In the genomic region with DNA sequence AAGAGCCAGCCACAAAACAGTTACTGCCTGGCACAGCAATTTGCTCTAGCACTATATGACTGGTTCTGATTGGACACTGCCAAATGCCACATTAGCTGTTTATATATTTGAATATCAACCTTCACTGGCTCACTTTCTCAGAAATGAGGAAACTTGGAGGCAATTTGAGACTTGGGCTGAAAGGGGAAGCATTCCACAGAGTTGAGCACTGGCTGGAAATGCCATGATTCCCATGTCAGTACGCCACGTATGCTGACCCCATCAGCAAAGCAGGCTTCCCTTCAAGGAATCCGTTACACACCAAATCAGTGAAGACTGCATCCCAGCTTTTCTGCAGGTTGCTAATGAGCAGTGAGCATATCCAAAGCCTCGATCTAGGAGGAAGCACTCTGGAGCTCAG, we compare ENCODE assay signal across 20 cellular contexts. TPM values are rescaled to one million over a fixed set of nuclear protein-coding genes. Genes with fewer than 3 reads are reported as not detected.
DNase-seq lines count a peak whose midpoint lies in the region; ATAC-seq, FAIRE-seq and TF ChIP-seq lines count a peak whose summit lies in the region.
"Had no signal": no experiment of that assay in that cellular context is flagged by ENCODE, and none has a peak within 500 bp of the region (broad histone marks: within the 10 kb centered on the region; RNA-seq: fewer than 3 reads in every experiment).

No MANE protein-coding gene starts in this region.

- peaks cover 36% of the 10 kb centered on the region for H3K4me1 Mint-ChIP-seq in endodermal cell
- H3K4me1 Mint-ChIP-seq in stimulated activated memory B cell treated with anti-CD40 and anti-IgM and Interleukin-4, amounts not matched to agents 10 μg/mL and 1 μg/mL and 100 μg/mL, for 72 hours: no peaks in the 10 kb centered on the region

- dilution Hi-C loops in keratinocyte (cut with MboI; ENCODE audit: extremely low pct_ligation_motif_present, low sequenced_read_pairs): no loop called here

- no peaks in the 10 kb centered on the region for H4K20me1 ChIP-seq in keratinocyte (ENCODE audit: control insufficient read depth, extremely low read depth, insufficient read depth, low read length)

- TF ChIP-seq CTCF in AG04450 (IDR thresholded peaks at IDR 0.05; ENCODE audit: low read depth, low read length) (no peak), endodermal cell (conservative IDR thresholded peaks at IDR 0.05) (no peak), keratinocyte (optimal IDR thresholded peaks at IDR 0.05 in 1 of 3, IDR thresholded peaks at IDR 0.05 in 1 of 3, conservative IDR thresholded peaks at IDR 0.05 in 1 of 3; ENCODE audit: extremely low read depth in 1 of 3, insufficient read depth in 2 of 3, low read length in 3 of 3) (no peak)

- H3K4me1 ChIP-seq in endodermal cell (ENCODE audit: control insufficient read depth, insufficient read depth, low read length) (peaks cover 7% of the 10 kb centered on the region), keratinocyte (ENCODE audit: control insufficient read depth, extremely low read depth, insufficient read depth, low read length) (peaks cover 35% of the 10 kb centered on the region)
- H3K4me1 ChIP-seq: Caco-2 had no signal

- H3K9ac ChIP-seq in endodermal cell (ENCODE audit: extremely low read depth, low read length, poor library complexity, severe bottlenecking) (no peak overlapping the region), keratinocyte (ENCODE audit: control insufficient read depth, extremely low read depth, insufficient read depth, low read length) (no peak overlapping the region)

- H2AFZ ChIP-seq in keratinocyte (ENCODE audit: control insufficient read depth, low read length): no peak overlapping the region
- H2AFZ ChIP-seq: GM23338, PC-9 had no signal

- CTCF ChIA-PET in AG04450 (lab: Charles Lee): interaction anchor here (1.1 kb wide), 1 partner anchor 34 kb away, joined by 3 read pairs; no protein-coding TSS in a partner anchor

- H3K27me3 ChIP-seq in AG04450 (ENCODE audit: control insufficient read depth, insufficient read depth, low read length) (no peaks in the 10 kb centered on the region), MG63 (no peaks in the 10 kb centered on the region), endodermal cell (ENCODE audit: control insufficient read depth, insufficient read depth, low read length, poor library complexity, severe bottlenecking) (no peaks in the 10 kb centered on the region), keratinocyte (ENCODE audit: control insufficient read depth, extremely low read depth, insufficient read depth, low read length) (no peaks in the 10 kb centered on the region)

- H3K27me3 Mint-ChIP-seq in endodermal cell (ENCODE audit: insufficient read depth): no peaks in the 10 kb centered on the region
- H3K27me3 Mint-ChIP-seq in stimulated activated memory B cell treated with anti-CD40 and anti-IgM and Interleukin-4, amounts not matched to agents 10 μg/mL and 1 μg/mL and 100 μg/mL, for 72 hours: no peaks in the 10 kb centered on the region
- H3K27me3 Mint-ChIP-seq: CD4-positive, alpha-beta T cell had no signal

- peak; percentile 55 for FAIRE-seq in keratinocyte (lab: Jason Lieb, UNC)
- FAIRE-seq: HepG2 had no signal

- no peak overlapping the region for H3K27ac Mint-ChIP-seq in endodermal cell
- no peak overlapping the region for H3K27ac Mint-ChIP-seq in stimulated activated memory B cell treated with anti-CD40 and anti-IgM and Interleukin-4, amounts not matched to agents 10 μg/mL and 1 μg/mL and 100 μg/mL, for 72 hours
- H3K27ac Mint-ChIP-seq: CD4-positive, alpha-beta T cell; GM23338 had no signal

- H3K36me3 Mint-ChIP-seq in endodermal cell (ENCODE audit: low read depth): no peaks in the 10 kb centered on the region
- H3K36me3 Mint-ChIP-seq in stimulated activated memory B cell treated with anti-CD40 and anti-IgM and Interleukin-4, amounts not matched to agents 10 μg/mL and 1 μg/mL and 100 μg/mL, for 72 hours: no peaks in the 10 kb centered on the region

- POLR2A ChIA-PET in AG04450 (lab: Yijun Ruan, JAX): no interaction called here

- H3K9me3 Mint-ChIP-seq in endodermal cell: no peaks in the 10 kb centered on the region
- H3K9me3 Mint-ChIP-seq in stimulated activated memory B cell treated with anti-CD40 and anti-IgM and Interleukin-4, amounts not matched to agents 10 μg/mL and 1 μg/mL and 100 μg/mL, for 72 hours: no peaks in the 10 kb centered on the region
- H3K9me3 Mint-ChIP-seq: CD4-positive, alpha-beta T cell; GM23338 had no signal

- no peak overlapping the region for H3K4me3 Mint-ChIP-seq in endodermal cell
- H3K4me3 Mint-ChIP-seq in stimulated activated memory B cell treated with anti-CD40 and anti-IgM and Interleukin-4, amounts not matched to agents 10 μg/mL and 1 μg/mL and 100 μg/mL, for 72 hours: no peak overlapping the region
- H3K4me3 Mint-ChIP-seq: CD4-positive, alpha-beta T cell; GM23338 had no signal

- no peaks in the 10 kb centered on the region for H3K9me3 ChIP-seq in AG04450 (ENCODE audit: control insufficient read depth, insufficient read depth, low read length)
- no peaks in the 10 kb centered on the region for H3K9me3 ChIP-seq in MG63
- no peaks in the 10 kb centered on the region for H3K9me3 ChIP-seq in endodermal cell (ENCODE audit: control insufficient read depth, low read length)
- no peaks in the 10 kb centered on the region for H3K9me3 ChIP-seq in keratinocyte (ENCODE audit: control insufficient read depth, low read depth, low read length)
- H3K9me3 ChIP-seq: Caco-2 had no signal

- DNase-seq in AG04450 (ENCODE audit: low read depth, low spot score) (peak; percentile 68), MG63 (peak; percentile 65), endodermal cell (peak; percentile 18), keratinocyte (ENCODE audit: low read depth, low spot score) (no peak), NCI-H345 treated with DMSO at 0.1 percent for 48 hours (lab: John Stamatoyannopoulos, UW; ENCODE audit: unreplicated experiment) (no peak)
- DNase-seq: Caco-2; CD4-positive, alpha-beta T cell; GF-D8; KG1; NCI-H1417 treated with DMSO at 0.1 percent for 48 hours; NCI-H187 treated with DMSO at 0.1 percent for 48 hours; NCI-H226; NCI-H526; PC-9 had no signal

- H3K4me3 ChIP-seq in AG04450 (ENCODE audit: low read depth, low read length) (no peak overlapping the region), MG63 (no peak overlapping the region), endodermal cell (ENCODE audit: low read length) (no peak overlapping the region), keratinocyte (ENCODE audit: control insufficient read depth in 2 of 3, extremely low read depth in 1 of 3, insufficient read depth in 2 of 3, low read depth in 1 of 3, low read length in 3 of 3) (no peak overlapping the region)
- H3K4me3 ChIP-seq: GM23338, PC-9 had no signal

- H3K36me3 ChIP-seq in MG63 (no peaks in the 10 kb centered on the region), endodermal cell (ENCODE audit: control insufficient read depth, insufficient read depth, low read length) (no peaks in the 10 kb centered on the region), keratinocyte (ENCODE audit: control insufficient read depth in 2 of 2, extremely low read depth in 1 of 2, insufficient read depth in 2 of 2, low read length in 2 of 2) (peaks cover 0 to 2% of the 10 kb centered on the region in 2 experiments)

- peaks cover 50% of the 10 kb centered on the region for H3K79me2 ChIP-seq in keratinocyte (ENCODE audit: control insufficient read depth, insufficient read depth, low read length)

- H3K9me1 ChIP-seq in keratinocyte (ENCODE audit: control insufficient read depth, extremely low read depth, insufficient read depth, low read length): no peaks in the 10 kb centered on the region

- H3K4me2 ChIP-seq in keratinocyte (ENCODE audit: control insufficient read depth, extremely low read depth, insufficient read depth, low read depth, low read length): no peak overlapping the region
- H3K4me2 ChIP-seq: GM23338, PC-9 had no signal

- H3K27ac ChIP-seq in AG04450 (ENCODE audit: low read depth, low read length): peak overlapping the region; percentile 77
- no peak overlapping the region for H3K27ac ChIP-seq in endodermal cell (ENCODE audit: low read depth, low read length)
- no peak overlapping the region for H3K27ac ChIP-seq in keratinocyte (ENCODE audit: control insufficient read depth, insufficient read depth, low read length)
- H3K27ac ChIP-seq: PC-9, RWPE1 had no signal

- ATAC-seq in stimulated activated memory B cell treated with anti-CD40 and anti-IgM and Interleukin-4, amounts not matched to agents 10 μg/mL and 1 μg/mL and 100 μg/mL, for 72 hours: no peak
- ATAC-seq in HG03135 (IDR thresholded peaks at IDR 0.05; ENCODE audit: unreplicated experiment) (no peak), GM19455 (IDR thresholded peaks at IDR 0.05; ENCODE audit: unreplicated experiment) (no peak)
- ATAC-seq: GM23338, HepG2 had no signal

- WGBS in endodermal cell (ENCODE audit: insufficient coverage in 1 of 2, insufficient read length in 1 of 2), 2 experiments: 98 to 100% methylated on average over 4 of the region's 4 CpGs

RNA-seq across cellular contexts. Expression of gene GALNT18, which starts 34.7 kb away (rescaled TPM):
- polyA plus RNA-seq in AG04450 (2011; rRNA removed) (4.8 and 6.0 TPM in 2 replicates), keratinocyte (27.2 to 35.5 TPM (median 29.3 TPM) in 3 replicates)
- 6.2 and 6.5 TPM in 2 replicates for polyA minus RNA-seq in AG04450 (2011; rRNA and poly(A)+ RNA removed)
- 12.9 and 25.3 TPM in 2 replicates for total RNA-seq in MG63 (2014; rRNA removed; shearing (Covaris generic); ENCODE audit: low replicate concordance)
- 1 to 10 TPM; 5.1 to 9.9 TPM for total RNA-seq in endodermal cell
- polyA plus RNA-seq in endodermal cell (2013, experiment 1 of 2): 5.9 TPM
- polyA plus RNA-seq in endodermal cell (2013, experiment 2 of 2): 6.6 TPM
- 9.0 TPM for polyA plus RNA-seq in keratinocyte (2011; ENCODE audit: low read depth)
- 12.0 and 18.0 TPM in 2 replicates for polyA plus RNA-seq in keratinocyte (2011; cell fraction: cytosol; rRNA removed)
- polyA plus RNA-seq in keratinocyte (2011; cell fraction: nucleus; rRNA removed): 42.4 and 46.6 TPM in 2 replicates
- 12.8 and 24.1 TPM in 2 replicates for polyA plus RNA-seq in keratinocyte (2012; ENCODE audit: low replicate concordance)
- 27.7 to 34.9 TPM (median 29.1 TPM) in 3 replicates for polyA minus RNA-seq in keratinocyte
- polyA minus RNA-seq in keratinocyte (2011; cell fraction: cytosol; rRNA and poly(A)+ RNA removed): 17.8 TPM
- polyA minus RNA-seq in keratinocyte (2011; cell fraction: nucleus; rRNA and poly(A)+ RNA removed): 32.6 and 40.7 TPM in 2 replicates
- total RNA-seq: HepG2, PC-9 had no signal

Comparison
In these comparisons a context has a peak if more than half of its experiments do, and no peak if none do; other contexts are left out.
1. DNase-seq: peak in AG04450 (single experiment), MG63 (single experiment) and endodermal cell (single experiment); none in keratinocyte (single experiment) and NCI-H345 treated with DMSO at 0.1 percent for 48 hours (single experiment).